Comparison of ENCODE assay signal across 21 cellular contexts in the genomic region with DNA sequence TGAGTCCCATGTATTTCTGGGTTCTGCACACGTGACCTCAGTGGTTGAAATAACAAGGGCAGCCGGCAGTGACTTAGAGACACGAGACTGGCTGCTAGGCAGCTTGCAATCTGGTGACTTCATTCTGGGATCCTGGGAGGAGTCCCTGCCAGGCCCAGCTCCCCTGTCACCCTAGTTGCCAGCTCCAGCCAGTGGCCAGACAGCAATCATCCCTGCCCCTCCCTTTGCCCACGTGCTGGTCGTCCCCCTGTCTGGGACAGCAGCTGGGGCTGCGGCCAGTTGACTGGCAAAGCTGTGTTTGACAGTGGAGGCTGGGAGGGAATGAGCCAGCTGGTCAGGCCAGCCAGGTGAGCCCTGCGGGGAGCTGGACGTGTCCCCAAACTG. TPM values are rescaled to one million over a fixed set of nuclear protein-coding genes. Genes with fewer than 3 reads are reported as not detected.
"Had no signal": no experiment of that assay in that cellular context is flagged by ENCODE, and none has a peak within 500 bp of the region (broad histone marks: within the 10 kb centered on the region; RNA-seq: fewer than 3 reads in every experiment).

No MANE protein-coding gene starts in this region.

- H3K4me3 ChIP-seq: esophagus muscularis mucosa, hepatocyte, sigmoid colon, SK-N-MC, suprapubic skin had no signal

- H3K4me1 ChIP-seq: esophagus muscularis mucosa, sigmoid colon, suprapubic skin had no signal

- H3K36me3 ChIP-seq: esophagus muscularis mucosa, sigmoid colon, suprapubic skin, WERI-Rb-1 had no signal

- H3K27me3 ChIP-seq: hepatocyte had no signal

- ATAC-seq: activated CD4-positive, alpha-beta T cell treated with anti-CD3 and anti-CD28 coated beads for 36 hours; left colon; stimulated activated naive CD8-positive, alpha-beta T cell treated with anti-CD3 and anti-CD28 coated beads, Interleukin-15, Interleukin-2, amounts not matched to agents 100 U/mL and 50 U/mL, for 24 hours had no signal

- H3K27ac ChIP-seq: esophagus muscularis mucosa, hepatocyte, sigmoid colon, SK-N-MC, suprapubic skin, WERI-Rb-1 had no signal

- DNase-seq: activated CD4-positive, alpha-beta memory T cell treated with anti-CD3 and anti-CD28 coated beads for 36 hours; activated CD4-positive, alpha-beta T cell treated with anti-CD3 and anti-CD28 coated beads for 36 hours; activated gamma-delta T cell treated with Interleukin-2 at 50 U/mL for 16 hours; activated T-cell treated with anti-CD3 and anti-CD28 coated beads for 4 hours; amniotic stem cell; effector CD8-positive, alpha-beta T cell; left colon; midbrain; sigmoid colon; stimulated activated CD4-positive, alpha-beta T cell treated with anti-CD3 and anti-CD28 coated beads, Interleukin-2, amount 100 ng/mL, for 24 hours; stimulated activated naive CD8-positive, alpha-beta T cell treated with anti-CD3 and anti-CD28 coated beads, Interleukin-15, Interleukin-2, amounts not matched to agents 100 U/mL and 50 U/mL, for 24 hours; WERI-Rb-1 had no signal

RNA-seq across cellular contexts. Expression of a gene that starts 30.0 kb away (rescaled TPM):
- total RNA-seq: activated CD4-positive, alpha-beta memory T cell treated with anti-CD3 and anti-CD28 coated beads for 36 hours; activated CD4-positive, alpha-beta T cell treated with anti-CD3 and anti-CD28 coated beads for 36 hours; activated T-helper 1 cell treated with anti-CD3 and anti-CD28 coated beads, Interleukin-12 subunit alpha, Interleukin-12 subunit beta, Interleukin-2, Interleukin-4 antibody, amounts not matched to agents 30 ng/mL and 10 ng/mL and 1 ng/mL, durations not matched to agents 14 hours and 24 hours and 36 hours; chondrocyte; left colon; osteoblast; pulmonary artery endothelial cell; suprapubic skin; T-helper 2 cell treated with Interferon-gamma antibody and Interleukin-4, amounts not matched to agents 100 ng/mL and 5 ng/mL, for 36 hours had no signal
- polyA plus RNA-seq: hepatocyte had no signal

RNA-seq across cellular contexts. Expression of a gene that starts 42.3 kb away (rescaled TPM):
- total RNA-seq: activated CD4-positive, alpha-beta T cell treated with anti-CD3 and anti-CD28 coated beads for 36 hours; osteoblast; pulmonary artery endothelial cell had no signal
